Comparison of ENCODE assay signal across 18 cellular contexts in the genomic region with DNA sequence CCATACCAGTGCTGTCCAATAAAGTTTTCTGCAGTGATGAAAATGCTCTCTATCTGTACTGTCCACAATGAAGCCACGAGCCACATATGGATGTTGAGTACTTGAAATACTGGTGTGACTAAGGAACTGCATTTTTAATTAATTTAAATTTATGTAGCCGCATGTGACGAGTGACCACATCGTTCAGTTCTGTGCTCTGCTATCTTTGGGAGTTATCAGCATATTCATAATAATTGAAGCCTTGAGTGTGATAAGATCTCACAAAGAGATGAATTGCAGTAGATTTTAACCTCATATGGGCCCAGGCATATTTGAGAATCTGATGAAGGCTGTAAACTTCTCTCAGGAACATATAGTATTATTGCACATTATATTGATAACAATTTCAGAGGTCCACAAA. TPM values are rescaled to one million over a fixed set of nuclear protein-coding genes. Genes with fewer than 3 reads are reported as not detected.
DNase-seq lines count a peak whose midpoint lies in the region; ATAC-seq and TF ChIP-seq lines count a peak whose summit lies in the region.
"Had no signal": no experiment of that assay in that cellular context is flagged by ENCODE, and none has a peak within 500 bp of the region (broad histone marks: within the 10 kb centered on the region; RNA-seq: fewer than 3 reads in every experiment).

No MANE protein-coding gene starts in this region.

- intact Hi-C loops in activated CD4-positive, alpha-beta T cell treated with anti-CD3 and anti-CD28 coated beads, Interleukin-2, amount 10 ng/mL, durations not matched to agents 24 days and 14 days (cut with micrococcal nuclease), result no loop called here
- intact Hi-C loops in activated CD4-positive, alpha-beta T cell treated with anti-CD3 and anti-CD28 coated beads for 36 hours (cut with DNase I, micrococcal nuclease), result no loop called here

- no peak for TF ChIP-seq CTCF in osteoblast (IDR thresholded peaks at IDR 0.05; ENCODE audit: extremely low read depth, low read depth, low read length)

- POLR2A ChIA-PET in activated CD4-positive, alpha-beta T cell treated with anti-CD3 and anti-CD28 coated beads for 36 hours (lab: Charles Lee), result no interaction called here

- peaks cover 62% of the 10 kb centered on the region for H3K79me2 ChIP-seq in osteoblast (ENCODE audit: insufficient read depth, low read length)

- no peak for DNase-seq in activated CD4-positive, alpha-beta T cell treated with anti-CD3 and anti-CD28 coated beads, Interleukin-2, amount 10 ng/mL, durations not matched to agents 24 days and 14 days
- DNase-seq in activated CD4-positive, alpha-beta T cell treated with anti-CD3 and anti-CD28 coated beads for 36 hours, result no peak
- DNase-seq in T-helper 17 cell, result no peak
- DNase-seq in osteoblast (ENCODE audit: insufficient read length, low spot score, missing footprints), result no peak
- no peak for DNase-seq in NCI-H748 (lab: John Stamatoyannopoulos, UW; ENCODE audit: unreplicated experiment)
- no peak for DNase-seq in stimulated activated naive CD8-positive, alpha-beta T cell treated with anti-CD3 and anti-CD28 coated beads, Interleukin-15, amount 100 ng/mL, for 72 hours
- DNase-seq in superior temporal gyrus (ENCODE audit: extremely low spot score), result no peak
- DNase-seq: 8988T; C1 segment of cervical spinal cord; Calu3; CD4-positive, alpha-beta T cell; DMS 273 treated with DMSO at 0.1 percent for 48 hours; DMS79; EL; GM23248 had no signal

- no peaks in the 10 kb centered on the region for H3K27me3 ChIP-seq in osteoblast (ENCODE audit: insufficient read depth, low read length)

- no peaks in the 10 kb centered on the region for H3K36me3 ChIP-seq in osteoblast (ENCODE audit: insufficient read depth, low read length)

- no peak for ATAC-seq in activated CD4-positive, alpha-beta T cell treated with anti-CD3 and anti-CD28 coated beads for 36 hours
- ATAC-seq in T-helper 17 cell, result no peak
- no peak for ATAC-seq in stimulated activated naive CD8-positive, alpha-beta T cell treated with anti-CD3 and anti-CD28 coated beads, Interleukin-15, amount 100 ng/mL, for 72 hours
- ATAC-seq: HCT116, HepG2 had no signal

- peaks cover 25% of the 10 kb centered on the region for H3K36me3 Mint-ChIP-seq in activated CD4-positive, alpha-beta T cell treated with anti-CD3 and anti-CD28 coated beads, Interleukin-2, amount 10 ng/mL, durations not matched to agents 24 days and 14 days (ENCODE audit: low read depth)
- peaks cover 3% of the 10 kb centered on the region for H3K36me3 Mint-ChIP-seq in activated CD4-positive, alpha-beta T cell treated with anti-CD3 and anti-CD28 coated beads for 36 hours (ENCODE audit: low read depth)
- no peaks in the 10 kb centered on the region for H3K36me3 Mint-ChIP-seq in T-helper 17 cell (ENCODE audit: low read depth)

- no peaks in the 10 kb centered on the region for H4K20me1 ChIP-seq in osteoblast (ENCODE audit: insufficient read depth, low read length)

- peaks cover 42% of the 10 kb centered on the region for H3K4me1 Mint-ChIP-seq in activated CD4-positive, alpha-beta T cell treated with anti-CD3 and anti-CD28 coated beads, Interleukin-2, amount 10 ng/mL, durations not matched to agents 24 days and 14 days
- H3K4me1 Mint-ChIP-seq in activated CD4-positive, alpha-beta T cell treated with anti-CD3 and anti-CD28 coated beads for 36 hours, result peaks cover 9% of the 10 kb centered on the region
- peaks cover 22% of the 10 kb centered on the region for H3K4me1 Mint-ChIP-seq in T-helper 17 cell
- H3K4me1 Mint-ChIP-seq in stimulated activated naive CD8-positive, alpha-beta T cell treated with anti-CD3 and anti-CD28 coated beads, Interleukin-15, amount 100 ng/mL, for 72 hours, result peaks cover 8% of the 10 kb centered on the region

- no peak overlapping the region for H2AFZ ChIP-seq in osteoblast (ENCODE audit: low read length)
- H2AFZ ChIP-seq: GM23248 had no signal

- peaks cover 31% of the 10 kb centered on the region for H3K4me1 ChIP-seq in osteoblast (ENCODE audit: insufficient read depth, low read length)

- no peaks in the 10 kb centered on the region for H3K9me3 Mint-ChIP-seq in activated CD4-positive, alpha-beta T cell treated with anti-CD3 and anti-CD28 coated beads, Interleukin-2, amount 10 ng/mL, durations not matched to agents 24 days and 14 days
- no peaks in the 10 kb centered on the region for H3K9me3 Mint-ChIP-seq in activated CD4-positive, alpha-beta T cell treated with anti-CD3 and anti-CD28 coated beads for 36 hours (ENCODE audit: low read depth)
- H3K9me3 Mint-ChIP-seq in stimulated activated naive CD8-positive, alpha-beta T cell treated with anti-CD3 and anti-CD28 coated beads, Interleukin-15, amount 100 ng/mL, for 72 hours, result no peaks in the 10 kb centered on the region
- H3K9me3 Mint-ChIP-seq: CD4-positive, alpha-beta T cell had no signal

- H3K27me3 Mint-ChIP-seq in activated CD4-positive, alpha-beta T cell treated with anti-CD3 and anti-CD28 coated beads, Interleukin-2, amount 10 ng/mL, durations not matched to agents 24 days and 14 days, result no peaks in the 10 kb centered on the region
- H3K27me3 Mint-ChIP-seq in activated CD4-positive, alpha-beta T cell treated with anti-CD3 and anti-CD28 coated beads for 36 hours, result no peaks in the 10 kb centered on the region
- H3K27me3 Mint-ChIP-seq in T-helper 17 cell, result no peaks in the 10 kb centered on the region
- H3K27me3 Mint-ChIP-seq in stimulated activated naive CD8-positive, alpha-beta T cell treated with anti-CD3 and anti-CD28 coated beads, Interleukin-15, amount 100 ng/mL, for 72 hours, result no peaks in the 10 kb centered on the region
- H3K27me3 Mint-ChIP-seq: B cell; CD4-positive, alpha-beta T cell had no signal

- peak overlapping the region; percentile 1 for H3K27ac ChIP-seq in osteoblast (ENCODE audit: low read depth, low read length)
- H3K27ac ChIP-seq: GM23248 had no signal

- peak overlapping the region; percentile 0 for H3K27ac Mint-ChIP-seq in activated CD4-positive, alpha-beta T cell treated with anti-CD3 and anti-CD28 coated beads, Interleukin-2, amount 10 ng/mL, durations not matched to agents 24 days and 14 days
- H3K27ac Mint-ChIP-seq in activated CD4-positive, alpha-beta T cell treated with anti-CD3 and anti-CD28 coated beads for 36 hours, result no peak overlapping the region
- peak overlapping the region; percentile 73 for H3K27ac Mint-ChIP-seq in T-helper 17 cell
- no peak overlapping the region for H3K27ac Mint-ChIP-seq in stimulated activated naive CD8-positive, alpha-beta T cell treated with anti-CD3 and anti-CD28 coated beads, Interleukin-15, amount 100 ng/mL, for 72 hours
- H3K27ac Mint-ChIP-seq: B cell; CD4-positive, alpha-beta T cell had no signal

- no peak overlapping the region for H3K4me3 Mint-ChIP-seq in activated CD4-positive, alpha-beta T cell treated with anti-CD3 and anti-CD28 coated beads, Interleukin-2, amount 10 ng/mL, durations not matched to agents 24 days and 14 days
- no peak overlapping the region for H3K4me3 Mint-ChIP-seq in activated CD4-positive, alpha-beta T cell treated with anti-CD3 and anti-CD28 coated beads for 36 hours
- H3K4me3 Mint-ChIP-seq in T-helper 17 cell, result no peak overlapping the region
- no peak overlapping the region for H3K4me3 Mint-ChIP-seq in stimulated activated naive CD8-positive, alpha-beta T cell treated with anti-CD3 and anti-CD28 coated beads, Interleukin-15, amount 100 ng/mL, for 72 hours
- H3K4me3 Mint-ChIP-seq: B cell; CD4-positive, alpha-beta T cell had no signal

- H3K4me3 ChIP-seq in osteoblast (ENCODE audit: insufficient read depth, low read length), result no peak overlapping the region
- H3K4me3 ChIP-seq: GM23248 had no signal

- no peaks in the 10 kb centered on the region for H3K9me3 ChIP-seq in T-helper 17 cell (ENCODE audit: control insufficient read depth, low read length, poor library complexity, severe bottlenecking)
- H3K9me3 ChIP-seq in osteoblast (ENCODE audit: low read depth, low read length), result no peaks in the 10 kb centered on the region

- CTCF ChIA-PET in activated CD4-positive, alpha-beta T cell treated with anti-CD3 and anti-CD28 coated beads for 36 hours (lab: Charles Lee), result interaction anchor here (0.6 to 0.9 kb wide), 2 partner anchors 19 to 63 kb away, joined by 3 to 4 read pairs; no protein-coding TSS in a partner anchor

- no peak overlapping the region for H3K4me2 ChIP-seq in osteoblast (ENCODE audit: insufficient read depth, low read length)

RNA-seq across cellular contexts. Expression of a gene that starts 40.8 kb away (rescaled TPM):
- total RNA-seq in activated CD4-positive, alpha-beta T cell treated with anti-CD3 and anti-CD28 coated beads, Interleukin-2, amount 10 ng/mL, durations not matched to agents 24 days and 14 days, result 117 TPM in 2 replicates
- 10 to 100 TPM; 38.6 to 45.7 TPM for total RNA-seq in activated CD4-positive, alpha-beta T cell treated with anti-CD3 and anti-CD28 coated beads for 36 hours
- total RNA-seq in T-helper 17 cell (10 to 100 TPM; 25.1 to 33.1 TPM), osteoblast (15.2 and 16.8 TPM in 2 replicates)
- total RNA-seq: HepG2 had no signal

Comparison
In these comparisons a context has a peak if more than half of its experiments do, and no peak if none do; other contexts are left out.
1. H3K27ac Mint-ChIP-seq: peak in activated CD4-positive, alpha-beta T cell treated with anti-CD3 and anti-CD28 coated beads, Interleukin-2, amount 10 ng/mL, durations not matched to agents 24 days and 14 days (single experiment) and T-helper 17 cell (single experiment); none in activated CD4-positive, alpha-beta T cell treated with anti-CD3 and anti-CD28 coated beads for 36 hours (single experiment) and stimulated activated naive CD8-positive, alpha-beta T cell treated with anti-CD3 and anti-CD28 coated beads, Interleukin-15, amount 100 ng/mL, for 72 hours (0 of 2).